9 cellular contexts compared by ENCODE assay signal in the genomic region with DNA sequence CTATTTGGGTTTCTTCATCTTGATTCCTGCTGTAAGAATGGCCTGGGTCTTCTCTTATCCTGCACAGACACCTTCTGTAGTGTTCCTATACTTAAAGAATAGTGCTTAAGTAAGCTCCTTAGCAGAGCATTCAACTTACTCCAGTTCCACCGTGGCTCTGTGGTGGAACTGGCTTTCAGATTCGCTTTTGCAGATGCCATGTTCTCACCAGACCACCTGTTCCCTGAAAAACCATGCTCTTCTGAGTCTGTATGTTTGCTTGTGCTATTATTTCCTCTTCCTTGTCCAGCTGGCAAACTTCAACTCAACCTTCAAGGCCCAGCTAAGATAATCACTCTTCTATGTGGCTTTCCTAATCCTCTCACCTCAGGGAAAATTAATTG. TPM values are rescaled to one million over a fixed set of nuclear protein-coding genes. Genes with fewer than 3 reads are reported as not detected.
DNase-seq lines count a peak whose midpoint lies in the region; ATAC-seq, FAIRE-seq and TF ChIP-seq lines count a peak whose summit lies in the region.
"Had no signal": no experiment of that assay in that cellular context is flagged by ENCODE, and none has a peak within 500 bp of the region (broad histone marks: within the 10 kb centered on the region; RNA-seq: fewer than 3 reads in every experiment).

No MANE protein-coding gene starts in this region.

- ATAC-seq in stimulated activated effector memory CD8-positive, alpha-beta T cell treated with anti-CD3 and anti-CD28 coated beads, Interleukin-12 subunit alpha, Interleukin-12 subunit beta, amount 100 ng/mL, for 72 hours = peak; percentile 20
- ATAC-seq in GM21723 (IDR thresholded peaks at IDR 0.05; ENCODE audit: unreplicated experiment) = no peak

- no peak for FAIRE-seq in frontal cortex (lab: Jason Lieb, UNC)
- FAIRE-seq: TTC549 had no signal

- peak overlapping the region; percentile 52 for H3K27ac Mint-ChIP-seq in stimulated activated effector memory CD8-positive, alpha-beta T cell treated with anti-CD3 and anti-CD28 coated beads, Interleukin-12 subunit alpha, Interleukin-12 subunit beta, amount 100 ng/mL, for 72 hours

- H3K9ac ChIP-seq in SK-N-MC (ENCODE audit: insufficient read length) = no peak overlapping the region

- DNase-seq in GM19238 (ENCODE audit: insufficient read length, low spot score) = peak; percentile 37
- DNase-seq in SK-N-MC (ENCODE audit: low read depth, low spot score) = no peak
- peak; percentile 25 for DNase-seq in fibroblast of villous mesenchyme (ENCODE audit: low read depth)
- DNase-seq in stimulated activated effector memory CD8-positive, alpha-beta T cell treated with anti-CD3 and anti-CD28 coated beads, Interleukin-12 subunit alpha, Interleukin-12 subunit beta, amount 100 ng/mL, for 72 hours (ENCODE audit: low spot score in 2 of 2) = no peak
- DNase-seq in NCI-H2107 treated with DMSO at 0.1 percent for 48 hours (lab: John Stamatoyannopoulos, UW; ENCODE audit: unreplicated experiment) = no peak
- no peak for DNase-seq in frontal cortex (ENCODE audit: low spot score in 2 of 2)
- no peak for DNase-seq in NCI-H2171 (lab: John Stamatoyannopoulos, UW)

- peak overlapping the region; percentile 87 for H3K27ac ChIP-seq in SK-N-MC

- TF ChIP-seq CTCF in fibroblast of villous mesenchyme (IDR thresholded peaks at IDR 0.05; ENCODE audit: insufficient read depth, low read depth, low read length) = no peak

- H3K4me3 ChIP-seq in SK-N-MC (peak overlapping the region; percentile 49), fibroblast of villous mesenchyme (ENCODE audit: low read depth, low read length) (peak overlapping the region; percentile 4)

- H3K4me1 Mint-ChIP-seq in stimulated activated effector memory CD8-positive, alpha-beta T cell treated with anti-CD3 and anti-CD28 coated beads, Interleukin-12 subunit alpha, Interleukin-12 subunit beta, amount 100 ng/mL, for 72 hours = peaks cover 80% of the 10 kb centered on the region

- H3K4me3 Mint-ChIP-seq in stimulated activated effector memory CD8-positive, alpha-beta T cell treated with anti-CD3 and anti-CD28 coated beads, Interleukin-12 subunit alpha, Interleukin-12 subunit beta, amount 100 ng/mL, for 72 hours = peak overlapping the region; percentile 61

- H3K36me3 Mint-ChIP-seq in stimulated activated effector memory CD8-positive, alpha-beta T cell treated with anti-CD3 and anti-CD28 coated beads, Interleukin-12 subunit alpha, Interleukin-12 subunit beta, amount 100 ng/mL, for 72 hours = peaks cover 34% of the 10 kb centered on the region

- no peaks in the 10 kb centered on the region for H3K9me3 Mint-ChIP-seq in stimulated activated effector memory CD8-positive, alpha-beta T cell treated with anti-CD3 and anti-CD28 coated beads, Interleukin-12 subunit alpha, Interleukin-12 subunit beta, amount 100 ng/mL, for 72 hours

- no peaks in the 10 kb centered on the region; the same call in 1 of the 2 replicates for H3K36me3 ChIP-seq in SK-N-MC (ENCODE audit: insufficient read depth, low read length)

- H3K9me3 ChIP-seq in SK-N-MC (ENCODE audit: low read depth, low read length) = no peaks in the 10 kb centered on the region

RNA-seq across cellular contexts. Expression of a gene that starts 4.9 kb away (rescaled TPM):
- 45.4 and 48.4 TPM in 2 replicates for total RNA-seq in fibroblast of villous mesenchyme
- 43.2 TPM for total RNA-seq in frontal cortex

Comparison
In these comparisons a context has a peak if more than half of its experiments do, and no peak if none do; other contexts are left out.
1. DNase-seq: peak in GM19238 (single experiment) and fibroblast of villous mesenchyme (single experiment); none in SK-N-MC (single experiment), stimulated activated effector memory CD8-positive, alpha-beta T cell treated with anti-CD3 and anti-CD28 coated beads, Interleukin-12 subunit alpha, Interleukin-12 subunit beta, amount 100 ng/mL, for 72 hours (0 of 2), NCI-H2107 treated with DMSO at 0.1 percent for 48 hours (single experiment), frontal cortex (0 of 2) and NCI-H2171 (single experiment).